Comparison of ENCODE assay signal across 9 cellular contexts in the genomic region with DNA sequence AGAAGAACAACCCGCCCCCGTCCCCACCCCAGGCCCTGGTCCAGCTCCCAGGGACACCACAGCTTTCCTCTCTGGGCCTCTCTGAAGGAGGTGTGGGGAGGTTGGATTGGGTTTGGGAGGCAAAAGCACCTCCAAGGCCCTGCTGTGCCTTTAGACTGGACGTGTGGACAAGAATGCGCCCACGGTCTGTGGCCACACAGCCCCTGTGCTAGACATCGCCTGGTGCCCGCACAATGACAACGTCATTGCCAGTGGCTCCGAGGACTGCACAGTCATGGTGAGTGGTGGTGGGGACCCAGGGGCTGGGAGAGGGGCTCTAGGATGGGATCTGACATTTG. TPM values are rescaled to one million over a fixed set of nuclear protein-coding genes. Genes with fewer than 3 reads are reported as not detected.
DNase-seq lines count a peak whose midpoint lies in the region; ATAC-seq and TF ChIP-seq lines count a peak whose summit lies in the region.
"Had no signal": no experiment of that assay in that cellular context is flagged by ENCODE, and none has a peak within 500 bp of the region (broad histone marks: within the 10 kb centered on the region; RNA-seq: fewer than 3 reads in every experiment).

No MANE protein-coding gene starts in this region.

- TF ChIP-seq POLR2A in suprapubic skin (IDR thresholded peaks at IDR 0.05), result no peak

- peak overlapping the region; percentile 100 for H3K27ac Mint-ChIP-seq in activated naive CD4-positive, alpha-beta T cell treated with anti-CD3 and anti-CD28 coated beads for 36 hours
- H3K27ac Mint-ChIP-seq in activated CD4-positive, alpha-beta memory T cell treated with anti-CD3 and anti-CD28 coated beads for 36 hours, result peak overlapping the region; percentile 100
- peak overlapping the region; percentile 89 to 95 for H3K27ac Mint-ChIP-seq in effector memory CD8-positive, alpha-beta T cell
- H3K27ac Mint-ChIP-seq in endothelial cell (ENCODE audit: unreplicated experiment), result no peak overlapping the region

- WGBS in suprapubic skin, result 84% methylated on average over 7 of the region's 9 CpGs

- CTCF ChIA-PET in activated naive CD4-positive, alpha-beta T cell treated with anti-CD3 and anti-CD28 coated beads for 36 hours (lab: Charles Lee), result interaction anchor here (0.6 to 2.1 kb wide), 4 partner anchors 44 to 429 kb away, joined by 3 to 16 read pairs (median 9); a partner anchor contains a TSS
- CTCF ChIA-PET in activated CD4-positive, alpha-beta memory T cell treated with anti-CD3 and anti-CD28 coated beads for 36 hours (lab: Charles Lee), result interaction anchor here (0.8 to 4.3 kb wide), 7 partner anchors 66 to 223 kb away, joined by 3 to 32 read pairs (median 5); a partner anchor contains a TSS

- H3K36me3 ChIP-seq in suprapubic skin, result no peaks in the 10 kb centered on the region

- intact Hi-C loops in activated naive CD4-positive, alpha-beta T cell treated with anti-CD3 and anti-CD28 coated beads for 36 hours (cut with micrococcal nuclease), result no loop called here
- intact Hi-C loops in activated CD4-positive, alpha-beta memory T cell treated with anti-CD3 and anti-CD28 coated beads for 36 hours (cut with micrococcal nuclease), result no loop called here

- H3K36me3 Mint-ChIP-seq in activated naive CD4-positive, alpha-beta T cell treated with anti-CD3 and anti-CD28 coated beads for 36 hours (ENCODE audit: low read depth), result peaks cover 43% of the 10 kb centered on the region
- peaks cover 40% of the 10 kb centered on the region for H3K36me3 Mint-ChIP-seq in activated CD4-positive, alpha-beta memory T cell treated with anti-CD3 and anti-CD28 coated beads for 36 hours
- peaks cover 64% of the 10 kb centered on the region for H3K36me3 Mint-ChIP-seq in effector memory CD8-positive, alpha-beta T cell (ENCODE audit: insufficient read depth)
- H3K36me3 Mint-ChIP-seq in endothelial cell (ENCODE audit: low read depth, unreplicated experiment), result no peaks in the 10 kb centered on the region

- H3K9me3 ChIP-seq in suprapubic skin, result no peaks in the 10 kb centered on the region

- no peaks in the 10 kb centered on the region for H3K27me3 Mint-ChIP-seq in activated naive CD4-positive, alpha-beta T cell treated with anti-CD3 and anti-CD28 coated beads for 36 hours (ENCODE audit: low read depth)
- no peaks in the 10 kb centered on the region for H3K27me3 Mint-ChIP-seq in activated CD4-positive, alpha-beta memory T cell treated with anti-CD3 and anti-CD28 coated beads for 36 hours
- H3K27me3 Mint-ChIP-seq in effector memory CD8-positive, alpha-beta T cell, result no peaks in the 10 kb centered on the region
- H3K27me3 Mint-ChIP-seq in endothelial cell (ENCODE audit: unreplicated experiment), result peaks cover 9% of the 10 kb centered on the region

- H3K27me3 ChIP-seq in suprapubic skin, result no peaks in the 10 kb centered on the region

- POLR2A ChIA-PET in activated CD4-positive, alpha-beta memory T cell treated with anti-CD3 and anti-CD28 coated beads for 36 hours (lab: Charles Lee), result interaction anchor here (0.8 to 2.5 kb wide), 7 partner anchors 63 to 907 kb away, joined by 3 to 12 read pairs (median 7); a partner anchor contains a TSS

- peaks cover 26% of the 10 kb centered on the region for H3K4me1 ChIP-seq in suprapubic skin

- no peak for TF ChIP-seq EP300 in suprapubic skin (IDR thresholded peaks at IDR 0.05)

- DNase-seq in activated naive CD4-positive, alpha-beta T cell treated with anti-CD3 and anti-CD28 coated beads for 36 hours, result no peak
- DNase-seq in activated naive CD4-positive, alpha-beta T cell treated with Interleukin-2 at 50 U/mL for 16 hours, result no peak
- DNase-seq in activated CD4-positive, alpha-beta memory T cell treated with anti-CD3 and anti-CD28 coated beads for 36 hours, result no peak
- DNase-seq in effector memory CD8-positive, alpha-beta T cell, result peak in 1 of 3 experiments; percentile 20
- DNase-seq in suprapubic skin (ENCODE audit: low spot score in 2 of 2), result no peak
- no peak for DNase-seq in Kasumi-1 (lab: John Stamatoyannopoulos, UW)
- DNase-seq in endothelial cell (ENCODE audit: low spot score), result no peak
- DNase-seq: NCI-H345 had no signal

- peak; percentile 1 for ATAC-seq in effector memory CD8-positive, alpha-beta T cell (replicated peaks)
- no peak for ATAC-seq in HG03280 (IDR thresholded peaks at IDR 0.05; ENCODE audit: unreplicated experiment)

- no peaks in the 10 kb centered on the region for H3K9me3 Mint-ChIP-seq in activated naive CD4-positive, alpha-beta T cell treated with anti-CD3 and anti-CD28 coated beads for 36 hours
- no peaks in the 10 kb centered on the region for H3K9me3 Mint-ChIP-seq in activated CD4-positive, alpha-beta memory T cell treated with anti-CD3 and anti-CD28 coated beads for 36 hours
- H3K9me3 Mint-ChIP-seq in effector memory CD8-positive, alpha-beta T cell, result no peaks in the 10 kb centered on the region
- no peaks in the 10 kb centered on the region for H3K9me3 Mint-ChIP-seq in endothelial cell (ENCODE audit: unreplicated experiment)

- H3K4me1 Mint-ChIP-seq in activated naive CD4-positive, alpha-beta T cell treated with anti-CD3 and anti-CD28 coated beads for 36 hours (ENCODE audit: low read depth), result peaks cover 22% of the 10 kb centered on the region
- H3K4me1 Mint-ChIP-seq in activated CD4-positive, alpha-beta memory T cell treated with anti-CD3 and anti-CD28 coated beads for 36 hours (ENCODE audit: low read depth), result peaks cover 24% of the 10 kb centered on the region
- H3K4me1 Mint-ChIP-seq in effector memory CD8-positive, alpha-beta T cell (ENCODE audit: low read depth in 2 of 2), result peaks cover 28 to 40% of the 10 kb centered on the region in 2 donors
- no peaks in the 10 kb centered on the region for H3K4me1 Mint-ChIP-seq in endothelial cell (ENCODE audit: unreplicated experiment)

- peak overlapping the region; percentile 100 for H3K4me3 Mint-ChIP-seq in activated naive CD4-positive, alpha-beta T cell treated with anti-CD3 and anti-CD28 coated beads for 36 hours
- peak overlapping the region; percentile 100 for H3K4me3 Mint-ChIP-seq in activated CD4-positive, alpha-beta memory T cell treated with anti-CD3 and anti-CD28 coated beads for 36 hours
- peak overlapping the region; percentile 93 to 98 for H3K4me3 Mint-ChIP-seq in effector memory CD8-positive, alpha-beta T cell
- no peak overlapping the region for H3K4me3 Mint-ChIP-seq in endothelial cell (ENCODE audit: unreplicated experiment)

- H3K27ac ChIP-seq in suprapubic skin, result peak overlapping the region; percentile 34

- TF ChIP-seq CTCF in suprapubic skin (IDR thresholded peaks at IDR 0.05), result no peak
- no peak for TF ChIP-seq CTCF in endothelial cell (IDR thresholded peaks at IDR 0.05; ENCODE audit: unreplicated experiment)

- H3K4me3 ChIP-seq in suprapubic skin, result peak overlapping the region; percentile 11

RNA-seq across cellular contexts. Expression of a gene that starts 3.0 kb away (rescaled TPM):
- total RNA-seq in activated naive CD4-positive, alpha-beta T cell treated with anti-CD3 and anti-CD28 coated beads for 36 hours, result 100 to 1,000 TPM; 855 to 866 TPM
- 1,000 to 10,000 TPM; 1,027 to 1,051 TPM for total RNA-seq in activated CD4-positive, alpha-beta memory T cell treated with anti-CD3 and anti-CD28 coated beads for 36 hours
- 10 to 100 TPM; 14.5 to 25.3 (median 19.3) TPM for total RNA-seq in suprapubic skin
- total RNA-seq in endothelial cell (ENCODE audit: unreplicated experiment), result 24.9 TPM

RNA-seq across cellular contexts. Expression of a gene that starts 7.1 kb away (rescaled TPM):
- total RNA-seq in activated naive CD4-positive, alpha-beta T cell treated with anti-CD3 and anti-CD28 coated beads for 36 hours, result 100 to 1,000 TPM; 160 to 173 TPM
- 100 to 1,000 TPM; 156 to 159 TPM for total RNA-seq in activated CD4-positive, alpha-beta memory T cell treated with anti-CD3 and anti-CD28 coated beads for 36 hours
- 100 to 1,000 TPM in 3 of 4 donors, 10 to 100 TPM in 1; 72.7 to 434 (median 197) TPM for total RNA-seq in suprapubic skin
- 70.6 TPM for total RNA-seq in endothelial cell (ENCODE audit: unreplicated experiment)

RNA-seq across cellular contexts. Expression of a gene that starts 7.3 kb away (rescaled TPM):
- total RNA-seq in activated naive CD4-positive, alpha-beta T cell treated with anti-CD3 and anti-CD28 coated beads for 36 hours, result 10 to 100 TPM; 35.4 to 42.5 TPM
- total RNA-seq in activated CD4-positive, alpha-beta memory T cell treated with anti-CD3 and anti-CD28 coated beads for 36 hours, result 10 to 100 TPM; 98.8 to 99.9 TPM
- total RNA-seq in suprapubic skin (10 to 100 TPM; 27.3 to 56.2 (median 44.9) TPM), endothelial cell (ENCODE audit: unreplicated experiment) (61.0 TPM)

RNA-seq across cellular contexts. Expression of a gene that starts 12.6 kb away (rescaled TPM):
- 1 to 10 TPM; 8.7 to 9.2 TPM for total RNA-seq in activated naive CD4-positive, alpha-beta T cell treated with anti-CD3 and anti-CD28 coated beads for 36 hours
- 10 to 100 TPM; 14.2 to 15.2 TPM for total RNA-seq in activated CD4-positive, alpha-beta memory T cell treated with anti-CD3 and anti-CD28 coated beads for 36 hours
- total RNA-seq in suprapubic skin (10 to 100 TPM in 1 of 4 donors, 1 to 10 TPM in 2, not detected in 1; 4.8 to 24.6 (median 7.8) TPM), endothelial cell (ENCODE audit: unreplicated experiment) (17.9 TPM)

Comparison
In these comparisons a context has a peak if more than half of its experiments do, and no peak if none do; other contexts are left out.
1. RNA of a gene that starts 3.0 kb away (total RNA-seq): 1,027 to 1,051 TPM in activated CD4-positive, alpha-beta memory T cell treated with anti-CD3 and anti-CD28 coated beads for 36 hours and 855 to 866 TPM in activated naive CD4-positive, alpha-beta T cell treated with anti-CD3 and anti-CD28 coated beads for 36 hours; 24.9 TPM in endothelial cell (single experiment) and 14.5 to 25.3 TPM in suprapubic skin; every median in the first group is over 10 times any median in the second.